In genomic region chr10:101597036-101597435, GRCh38 we compare ENCODE assay signal across 20 cellular contexts. TPM values are rescaled to one million over a fixed set of nuclear protein-coding genes. Genes with fewer than 3 reads are reported as not detected.
DNase-seq lines count a peak whose midpoint lies in the region; ATAC-seq and FAIRE-seq lines count a peak whose summit lies in the region.
"Had no signal": no experiment of that assay in that cellular context is flagged by ENCODE, and none has a peak within 500 bp of the region (broad histone marks: within the 10 kb centered on the region; RNA-seq: fewer than 3 reads in every experiment).

No MANE protein-coding gene starts in this region.

- H3K4ac ChIP-seq in neuronal stem cell (ENCODE audit: low read length), result no peak overlapping the region

- no peak overlapping the region for H2AK5ac ChIP-seq in neuronal stem cell (ENCODE audit: low read depth, low read length)

- H2BK5ac ChIP-seq in neuronal stem cell (ENCODE audit: low read length), result no peak overlapping the region

- no peak overlapping the region for H4K8ac ChIP-seq in neuronal stem cell (ENCODE audit: low read depth, low read length)

- no peaks in the 10 kb centered on the region for H3K27me3 ChIP-seq in neuronal stem cell (ENCODE audit: control insufficient read depth in 3 of 3, insufficient read depth in 3 of 3, low read depth in 1 of 3, low read length in 3 of 3)
- H3K27me3 ChIP-seq: Peyer's patch had no signal

- H4K91ac ChIP-seq in neuronal stem cell (ENCODE audit: low read depth, low read length, poor library complexity), result no peak overlapping the region

- WGBS in neuronal stem cell (ENCODE audit: extremely low coverage in 2 of 2, insufficient read length in 2 of 2, insufficient replicate concordance in 1 of 2), 2 donors, result no CpG with 5 or more reads among the region's 7 CpGs

- H3K27ac ChIP-seq in neuronal stem cell (replicated peaks; ENCODE audit: low read length), result no peak overlapping the region
- H3K27ac ChIP-seq: C4-2B, GM23248, Peyer's patch had no signal

- no peak overlapping the region for H3K18ac ChIP-seq in neuronal stem cell (ENCODE audit: low read length)

- H3K9me3 ChIP-seq in neuronal stem cell (replicated peaks in 1 of 2; ENCODE audit: control insufficient read depth in 2 of 2, insufficient read depth in 1 of 2, low read depth in 1 of 2, low read length in 2 of 2), result no peaks in the 10 kb centered on the region
- H3K9me3 ChIP-seq: Peyer's patch had no signal

- FAIRE-seq in G401.6 (lab: Jason Lieb, UNC), result peak; percentile 99

- H3K36me3 ChIP-seq in neuronal stem cell (replicated peaks in 1 of 2; ENCODE audit: control insufficient read depth in 2 of 2, insufficient read depth in 2 of 2, low read length in 2 of 2), result peaks cover 2 to 6% of the 10 kb centered on the region in 2 donors
- H3K36me3 ChIP-seq: Peyer's patch had no signal

- H3K79me1 ChIP-seq in neuronal stem cell (ENCODE audit: low read depth, low read length), result no peaks in the 10 kb centered on the region

- H2BK15ac ChIP-seq in neuronal stem cell (ENCODE audit: low read length), result no peak overlapping the region

- no peak overlapping the region for H3K4me2 ChIP-seq in neuronal stem cell (ENCODE audit: insufficient read depth, low read length, poor library complexity, severe bottlenecking)

- no peak overlapping the region for H2BK12ac ChIP-seq in neuronal stem cell (ENCODE audit: low read length)

- H2BK120ac ChIP-seq in neuronal stem cell (ENCODE audit: low read depth, low read length), result no peak overlapping the region

- H2AFZ ChIP-seq in neuronal stem cell (ENCODE audit: low read length), result no peak overlapping the region
- H2AFZ ChIP-seq: GM23248 had no signal

- peak; percentile 87 for DNase-seq in NCI-H82 (lab: John Stamatoyannopoulos, UW)
- peak; percentile 73 for DNase-seq in ecto neural progenitor cell (ENCODE audit: low spot score)
- peak; percentile 37 for DNase-seq in neuronal stem cell (ENCODE audit: low spot score)
- no peak for DNase-seq in NCI-H1417 (lab: John Stamatoyannopoulos, UW)
- DNase-seq in Ammon's horn (ENCODE audit: low spot score), result no peak
- DNase-seq in stimulated activated CD4-positive, alpha-beta T cell treated with anti-CD3 and anti-CD28 coated beads, Interleukin-4, amount 100 ng/mL, for 24 hours, result no peak
- DNase-seq: DMS79 treated with DMSO at 0.1 percent for 48 hours, GDM1, GM23248, KG1, MV-4-11, NCI-H1417 treated with DMSO at 0.1 percent for 48 hours, NCI-H187 treated with DMSO at 0.1 percent for 48 hours, NCI-H345, NCI-H526 treated with DMSO at 0.1 percent for 48 hours, Peyer's patch, SW 1271 had no signal

- H3K23ac ChIP-seq in neuronal stem cell (ENCODE audit: low read depth, low read length, poor library complexity), result no peak overlapping the region

- H3K14ac ChIP-seq in neuronal stem cell (ENCODE audit: low read length), result no peak overlapping the region

- H3K9ac ChIP-seq in neuronal stem cell (ENCODE audit: low read depth, low read length, poor library complexity), result no peak overlapping the region
- H3K9ac ChIP-seq: GM23248 had no signal

- ATAC-seq in HG02870 (IDR thresholded peaks at IDR 0.05; ENCODE audit: unreplicated experiment), result no peak

- no peak overlapping the region for H3K4me3 ChIP-seq in neuronal stem cell (ENCODE audit: low read length in 2 of 2)
- H3K4me3 ChIP-seq: GM23248, Peyer's patch had no signal

- H3K4me1 ChIP-seq in neuronal stem cell (ENCODE audit: control insufficient read depth in 2 of 2, insufficient read depth in 1 of 2, low read depth in 1 of 2, low read length in 2 of 2), result peaks cover 0 to 7% of the 10 kb centered on the region in 2 donors
- H3K4me1 ChIP-seq: Peyer's patch had no signal

RNA-seq across cellular contexts. Expression of gene DPCD, which starts 8.9 kb away (rescaled TPM):
- polyA plus RNA-seq in neuronal stem cell (2013, experiment 1 of 2), result 39.1 TPM
- polyA plus RNA-seq in neuronal stem cell (2013, experiment 2 of 2), result 37.9 TPM

RNA-seq across cellular contexts. Expression of gene POLL, which starts 9.0 kb away (rescaled TPM):
- 16.0 TPM for polyA plus RNA-seq in neuronal stem cell (2013, experiment 1 of 2)
- polyA plus RNA-seq in neuronal stem cell (2013, experiment 2 of 2), result 15.3 TPM

Comparison
In these comparisons a context has a peak if more than half of its experiments do, and no peak if none do; other contexts are left out.
1. DNase-seq: peak in NCI-H82 (single experiment), ecto neural progenitor cell (single experiment) and neuronal stem cell (single experiment); none in NCI-H1417 (0 of 3), Ammon's horn (single experiment) and stimulated activated CD4-positive, alpha-beta T cell treated with anti-CD3 and anti-CD28 coated beads, Interleukin-4, amount 100 ng/mL, for 24 hours (single experiment).